ENCODE assay signal across 8 cellular contexts in the genomic region with DNA sequence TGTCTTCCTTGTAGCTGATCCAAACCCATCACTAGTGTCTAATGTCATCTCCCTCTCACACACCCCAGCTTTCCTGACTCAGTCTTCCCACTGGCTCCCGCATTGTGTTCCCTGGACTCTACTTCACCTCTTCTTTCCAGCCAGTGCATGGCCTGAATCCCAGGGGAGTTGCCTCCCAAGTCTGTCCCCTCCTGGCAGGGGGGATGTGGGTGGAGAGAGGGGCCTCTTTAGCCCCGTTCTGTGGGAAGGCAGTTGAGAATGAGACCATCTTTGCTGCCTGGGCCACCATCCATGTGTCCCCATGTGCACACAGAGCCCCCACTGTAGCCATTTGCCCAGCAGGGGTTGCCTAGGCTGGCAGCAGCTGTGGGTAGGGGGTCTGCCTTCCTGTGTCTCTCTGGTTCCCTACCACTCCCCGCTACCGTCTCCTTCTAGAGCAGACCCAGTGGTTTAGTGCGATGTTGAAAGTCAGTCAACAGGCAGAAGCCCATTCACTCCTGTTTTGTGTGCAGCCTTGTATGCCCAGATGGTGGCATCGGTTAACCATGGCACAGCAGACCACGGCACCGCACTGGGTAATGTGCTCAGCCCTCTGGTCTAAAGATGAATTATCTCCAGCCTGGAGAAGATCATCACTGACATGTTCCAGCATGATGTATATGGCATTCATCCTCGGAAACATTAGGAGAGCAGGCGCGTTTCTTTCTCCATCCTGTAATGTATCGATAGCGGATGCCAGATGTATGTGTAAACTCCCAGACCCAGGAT.
DNase-seq lines count a peak whose midpoint lies in the region; ATAC-seq and TF ChIP-seq lines count a peak whose summit lies in the region.

No MANE protein-coding gene starts in this region.

- no peaks in the 10 kb centered on the region for H3F3A ChIP-seq in SK-N-SH (replicated peaks; ENCODE audit: insufficient read depth)

- H3K9me3 ChIP-seq in SK-N-SH (no peaks in the 10 kb centered on the region), spleen (no peaks in the 10 kb centered on the region)

- H4K20me1 ChIP-seq in SK-N-SH (ENCODE audit: insufficient read depth) = no peaks in the 10 kb centered on the region

- ATAC-seq in esophagus mucosa (peak; percentile 72), HG03039 (IDR thresholded peaks at IDR 0.05; ENCODE audit: unreplicated experiment) (no peak)

- POLR2A ChIA-PET in SK-N-SH (lab: Yijun Ruan, JAX) = no interaction called here

- no peak overlapping the region for H3K4me2 ChIP-seq in SK-N-SH

- H3K9ac ChIP-seq in SK-N-SH = no peak overlapping the region

- H3K27ac ChIP-seq in SK-N-SH (ENCODE audit: low read depth in 2 of 2, low read length in 1 of 2) = no peak overlapping the region
- no peak overlapping the region for H3K27ac ChIP-seq in spleen

- TF ChIP-seq CTCF in SK-N-SH (IDR thresholded peaks at IDR 0.05) = peak; percentile 34
- TF ChIP-seq CTCF in spleen (IDR thresholded peaks at IDR 0.05 in 8 of 11, conservative IDR thresholded peaks at IDR 0.05 in 3 of 11) = no peak

- H3K79me2 ChIP-seq in SK-N-SH (ENCODE audit: insufficient read depth) = no peaks in the 10 kb centered on the region

- TF ChIP-seq EP300 in SK-N-SH (IDR thresholded peaks at IDR 0.05; ENCODE audit: borderline replicate concordance in 1 of 2, low read depth in 1 of 2, low read length in 1 of 2) = 0 out of 4 replicates have a peak, but pooled peaks of 1 of the 2 experiments have one; percentile 23

- CTCF ChIA-PET in SK-N-SH (lab: Yijun Ruan, JAX) = interaction anchor here (0.7 to 2.2 kb wide), 6 partner anchors 22 to 348 kb away, joined by 3 to 15 read pairs (median 4); no protein-coding TSS in a partner anchor

- no peaks in the 10 kb centered on the region for H3K36me3 ChIP-seq in SK-N-SH (replicated peaks in 1 of 2; ENCODE audit: control insufficient read depth in 1 of 2, insufficient read depth in 2 of 2, low read length in 1 of 2)
- H3K36me3 ChIP-seq in spleen = peaks cover 0 to 14% (median 0%) of the 10 kb centered on the region in 6 donors

- TF ChIP-seq RAD21 in SK-N-SH (IDR thresholded peaks at IDR 0.05; ENCODE audit: low read length) = peak; percentile 69

- H3K4me1 ChIP-seq in SK-N-SH (ENCODE audit: control insufficient read depth in 1 of 2, insufficient read depth in 2 of 2, low read depth in 1 of 2, low read length in 1 of 2) (peaks cover 0 to 9% of the 10 kb centered on the region in 2 experiments; a peak in 1 of 4 replicates), spleen (peaks cover 0 to 51% (median 10%) of the 10 kb centered on the region in 6 donors)

- H2AFZ ChIP-seq in SK-N-SH (ENCODE audit: low read depth) = no peak overlapping the region

- intact Hi-C loops in spleen (cut with DNase I; ENCODE audit: low total_unique reads) = no loop called here

- DNase-seq in DMS53 (lab: John Stamatoyannopoulos, UW) (peak; percentile 15), DMS53 treated with DMSO at 0.1 percent for 48 hours (lab: John Stamatoyannopoulos, UW; ENCODE audit: unreplicated experiment) (no peak), SK-N-SH (peak; percentile 75), spleen (no peak), NCI-H1436 (lab: John Stamatoyannopoulos, UW) (no peak)
- DNase-seq in stimulated activated CD8-positive, alpha-beta memory T cell treated with anti-CD3 and anti-CD28 coated beads, Interleukin-12 subunit alpha, Interleukin-12 subunit beta, amount 100 ng/mL, for 4 hours (ENCODE audit: low read depth) = peak; percentile 4

- H3K27me3 ChIP-seq in SK-N-SH (ENCODE audit: insufficient read depth) (no peaks in the 10 kb centered on the region), spleen (replicated peaks in 1 of 7) (no peaks in the 10 kb centered on the region)

- no peak for TF ChIP-seq POLR2A in spleen (IDR thresholded peaks at IDR 0.05)

- no peaks in the 10 kb centered on the region for H3K9me2 ChIP-seq in SK-N-SH

- 73% methylated on average over 13 of the region's 13 CpGs for WGBS in SK-N-SH (ENCODE audit: low lambda C conversion rate)
- 86 to 91% (median 90%) methylated on average over 13 of the region's 13 CpGs for WGBS in spleen, 5 donors

- H3K4me3 ChIP-seq in SK-N-SH (ENCODE audit: low read depth in 2 of 2, low read length in 1 of 2) = no peak overlapping the region
- no peak overlapping the region for H3K4me3 ChIP-seq in spleen

TF ChIP-seq in SK-N-SH, 30 proteins besides CTCF, POLR2A, EP300 and RAD21:
- TF ChIP-seq FOXJ3 (CRISPR knock-in tag; IDR thresholded peaks at IDR 0.05) = no peak
- no peak for TF ChIP-seq RFX5 (IDR thresholded peaks at IDR 0.05; ENCODE audit: low read length)
- peak; percentile 51 for TF ChIP-seq SMC3 (IDR thresholded peaks at IDR 0.05; ENCODE audit: low read depth, low read length)
- TF ChIP-seq GATA2 (CRISPR knock-in tag; IDR thresholded peaks at IDR 0.05) = peak; percentile 49; the same call in 1 of the 2 replicates

Comparison
In these comparisons a context has a peak if more than half of its experiments do, and no peak if none do; other contexts are left out.
1. DNase-seq: peak in DMS53 (single experiment), SK-N-SH (single experiment) and stimulated activated CD8-positive, alpha-beta memory T cell treated with anti-CD3 and anti-CD28 coated beads, Interleukin-12 subunit alpha, Interleukin-12 subunit beta, amount 100 ng/mL, for 4 hours (single experiment); none in DMS53 treated with DMSO at 0.1 percent for 48 hours (single experiment), spleen (single experiment) and NCI-H1436 (single experiment).